8 cellular contexts compared by ENCODE assay signal in the genomic region with DNA sequence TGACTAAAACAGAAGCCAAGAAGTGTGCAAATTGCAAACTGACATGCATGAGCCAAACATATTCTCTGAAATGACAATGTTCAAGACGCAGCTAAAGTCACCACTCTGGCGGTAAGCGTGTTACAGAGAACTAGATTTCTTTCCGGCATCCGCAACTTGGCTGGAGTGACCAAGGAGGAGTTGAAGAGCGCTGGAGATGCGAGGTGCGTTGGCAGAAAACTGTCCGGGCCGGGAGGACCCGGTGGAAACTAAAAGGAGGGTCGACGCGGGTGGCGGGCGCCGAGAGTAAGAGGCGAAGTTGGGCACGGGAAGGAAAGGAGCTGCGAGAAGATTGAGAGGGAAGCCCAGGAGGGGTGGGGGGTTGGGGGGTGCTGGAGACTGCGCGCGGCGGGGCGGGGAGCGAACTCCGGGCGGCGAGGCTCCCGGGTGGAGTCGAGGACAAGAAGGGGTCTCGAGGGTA. TPM values are rescaled to one million over a fixed set of nuclear protein-coding genes. Genes with fewer than 3 reads are reported as not detected.
DNase-seq lines count a peak whose midpoint lies in the region; ATAC-seq and TF ChIP-seq lines count a peak whose summit lies in the region.

No MANE protein-coding gene starts in this region.

- peaks cover 34% of the 10 kb centered on the region for H3K36me3 Mint-ChIP-seq in activated CD8-positive, alpha-beta T cell treated with anti-CD3 and anti-CD28 coated beads, Interleukin-2, amount 10 ng/mL, durations not matched to agents 7 days and 5 days (ENCODE audit: low read depth)

- DNase-seq in AG09309 (ENCODE audit: low read depth) (no peak), KG1 (lab: John Stamatoyannopoulos, UW) (peak; percentile 21), fibroblast of lung (ENCODE audit: low read depth in 2 of 2) (peak; percentile 28 to 45), T-helper 9 cell (no peak)
- DNase-seq in activated CD8-positive, alpha-beta T cell treated with anti-CD3 and anti-CD28 coated beads, Interleukin-2, amount 10 ng/mL, durations not matched to agents 7 days and 5 days, result peak; percentile 62

- no peak overlapping the region for H3K27ac ChIP-seq in fibroblast of lung (ENCODE audit: insufficient read depth, low read length)
- peak overlapping the region; percentile 74 for H3K27ac ChIP-seq in neutrophil

- no peaks in the 10 kb centered on the region for H4K20me1 ChIP-seq in fibroblast of lung (ENCODE audit: control insufficient read depth, extremely low read depth, insufficient read depth, low read length)

- H3K79me2 ChIP-seq in fibroblast of lung (ENCODE audit: control insufficient read depth, insufficient read depth, low read length), result no peaks in the 10 kb centered on the region

- H3K4me1 Mint-ChIP-seq in activated CD8-positive, alpha-beta T cell treated with anti-CD3 and anti-CD28 coated beads, Interleukin-2, amount 10 ng/mL, durations not matched to agents 7 days and 5 days (ENCODE audit: low read depth), result peaks cover 52% of the 10 kb centered on the region

- no peaks in the 10 kb centered on the region for H3K36me3 ChIP-seq in fibroblast of lung (ENCODE audit: control insufficient read depth, insufficient read depth, low read length)
- H3K36me3 ChIP-seq in neutrophil, result no peaks in the 10 kb centered on the region

- H3K27ac Mint-ChIP-seq in activated CD8-positive, alpha-beta T cell treated with anti-CD3 and anti-CD28 coated beads, Interleukin-2, amount 10 ng/mL, durations not matched to agents 7 days and 5 days, result peak overlapping the region; percentile 98

- CTCF ChIA-PET in activated CD8-positive, alpha-beta T cell treated with anti-CD3 and anti-CD28 coated beads, Interleukin-2, amount 10 ng/mL, durations not matched to agents 7 days and 5 days (lab: Charles Lee), result interaction anchor here (1.7 kb wide), 2 partner anchors 20 to 51 kb away, joined by 9 to 10 read pairs; partner anchors contain the start of gene SMIM20

- no peaks in the 10 kb centered on the region for H3K9me3 Mint-ChIP-seq in activated CD8-positive, alpha-beta T cell treated with anti-CD3 and anti-CD28 coated beads, Interleukin-2, amount 10 ng/mL, durations not matched to agents 7 days and 5 days (ENCODE audit: insufficient read depth)

- H3K4me3 ChIP-seq in AG09309 (ENCODE audit: control insufficient read depth, low read depth, low read length) (peak overlapping the region; percentile 61), fibroblast of lung (replicated peaks in 1 of 4; ENCODE audit: control extremely low read depth in 1 of 4, insufficient read depth in 1 of 4, low read depth in 3 of 4, low read length in 4 of 4) (peak overlapping the region; percentile 19 to 82 (median 58)), neutrophil (ENCODE audit: low read depth in 1 of 2, low read length in 1 of 2) (peak overlapping the region; percentile 61 to 72)

- H3K4me1 ChIP-seq in fibroblast of lung (ENCODE audit: control insufficient read depth, extremely low read depth, insufficient read depth, low read length), result no peaks in the 10 kb centered on the region
- H3K4me1 ChIP-seq in neutrophil (ENCODE audit: control insufficient read depth in 1 of 2, insufficient read depth in 1 of 2, low read depth in 1 of 2, low read length in 1 of 2), result peaks cover 43 to 56% of the 10 kb centered on the region in 2 experiments

- H3K9me3 ChIP-seq in fibroblast of lung (ENCODE audit: control insufficient read depth, insufficient read depth, low read depth, low read length) (no peaks in the 10 kb centered on the region), neutrophil (no peaks in the 10 kb centered on the region)

- H3K4me2 ChIP-seq in fibroblast of lung (ENCODE audit: extremely low read depth, insufficient read depth, low read length), result peak overlapping the region; percentile 55

- H3K27me3 ChIP-seq in fibroblast of lung (ENCODE audit: control insufficient read depth, insufficient read depth, low read length) (no peaks in the 10 kb centered on the region), neutrophil (peaks cover 27% of the 10 kb centered on the region)

- H2AFZ ChIP-seq in fibroblast of lung (ENCODE audit: low read length), result peak overlapping the region; percentile 43

- no peaks in the 10 kb centered on the region for H3K27me3 Mint-ChIP-seq in activated CD8-positive, alpha-beta T cell treated with anti-CD3 and anti-CD28 coated beads, Interleukin-2, amount 10 ng/mL, durations not matched to agents 7 days and 5 days (ENCODE audit: low read depth)

- TF ChIP-seq CTCF in AG09309 (IDR thresholded peaks at IDR 0.05; ENCODE audit: control insufficient read depth, insufficient read depth, low read depth, low read length, missing control alignments), result no peak
- no peak for TF ChIP-seq CTCF in fibroblast of lung (conservative IDR thresholded peaks at IDR 0.05 in 1 of 2, IDR thresholded peaks at IDR 0.05 in 1 of 2; ENCODE audit: low read depth in 1 of 2, low read length in 2 of 2)
- no peak for TF ChIP-seq CTCF in neutrophil (IDR thresholded peaks at IDR 0.05)

- peak overlapping the region; percentile 100 for H3K4me3 Mint-ChIP-seq in activated CD8-positive, alpha-beta T cell treated with anti-CD3 and anti-CD28 coated beads, Interleukin-2, amount 10 ng/mL, durations not matched to agents 7 days and 5 days

- POLR2A ChIA-PET in activated CD8-positive, alpha-beta T cell treated with anti-CD3 and anti-CD28 coated beads, Interleukin-2, amount 10 ng/mL, durations not matched to agents 7 days and 5 days (lab: Charles Lee), result interaction anchor here (1.0 to 1.9 kb wide), 3 partner anchors 8 to 52 kb away, joined by 3 to 9 read pairs (median 3); partner anchors contain the start of gene SMIM20

- H3K9ac ChIP-seq in fibroblast of lung (ENCODE audit: insufficient read depth, low read length), result peak overlapping the region; percentile 17

- ATAC-seq in GM19023 (IDR thresholded peaks at IDR 0.05; ENCODE audit: unreplicated experiment), result peak; percentile 22
- ATAC-seq in activated CD8-positive, alpha-beta T cell treated with anti-CD3 and anti-CD28 coated beads, Interleukin-2, amount 10 ng/mL, durations not matched to agents 7 days and 5 days, result peak; percentile 38
- ATAC-seq in HG03460 (IDR thresholded peaks at IDR 0.05; ENCODE audit: unreplicated experiment), result no peak

RNA-seq across cellular contexts. Expression of gene SEL1L3, which starts 0.8 kb away (rescaled TPM):
- 10 to 100 TPM; 62.3 to 65.5 TPM for total RNA-seq in activated CD8-positive, alpha-beta T cell treated with anti-CD3 and anti-CD28 coated beads, Interleukin-2, amount 10 ng/mL, durations not matched to agents 7 days and 5 days
- 56.0 and 56.3 TPM in 2 replicates for total RNA-seq in fibroblast of lung
- 13.2 and 24.1 TPM in 2 replicates for polyA plus RNA-seq in fibroblast of lung
- 11.1 and 24.5 TPM in 2 replicates for polyA plus RNA-seq in fibroblast of lung (2012)
- polyA minus RNA-seq in fibroblast of lung (ENCODE audit: low replicate concordance), result 5.3 and 28.6 TPM in 2 replicates

RNA-seq across cellular contexts. Expression of gene SMIM20, which starts 52.0 kb away (rescaled TPM):
- total RNA-seq in activated CD8-positive, alpha-beta T cell treated with anti-CD3 and anti-CD28 coated beads, Interleukin-2, amount 10 ng/mL, durations not matched to agents 7 days and 5 days, result 10 to 100 TPM; 11.1 to 13.9 TPM
- 48.7 and 71.4 TPM in 2 replicates for total RNA-seq in fibroblast of lung
- polyA plus RNA-seq in fibroblast of lung, result 26.2 and 34.9 TPM in 2 replicates
- polyA plus RNA-seq in fibroblast of lung (2012), result 34.9 and 37.7 TPM in 2 replicates
- polyA minus RNA-seq in fibroblast of lung (ENCODE audit: low replicate concordance), result 0.71 TPM in 1 of 2 replicates, not detected in the other

Comparison
In these comparisons a context has a peak if more than half of its experiments do, and no peak if none do; other contexts are left out.
1. DNase-seq: peak in KG1 (single experiment), activated CD8-positive, alpha-beta T cell treated with anti-CD3 and anti-CD28 coated beads, Interleukin-2, amount 10 ng/mL, durations not matched to agents 7 days and 5 days (single experiment) and fibroblast of lung (2 of 2); none in AG09309 (single experiment) and T-helper 9 cell (single experiment).
2. Peak in every context shown above with its lines, with median percentiles within 50 percentile points of each other: H3K4me3 ChIP-seq.